Comparison of ENCODE assay signal across 8 cellular contexts in genomic region chr1:228170666-228171065, GRCh38. TPM values are rescaled to one million over a fixed set of nuclear protein-coding genes. Genes with fewer than 3 reads are reported as not detected.
"Had no signal": no experiment of that assay in that cellular context is flagged by ENCODE, and none has a peak within 500 bp of the region (broad histone marks: within the 10 kb centered on the region; RNA-seq: fewer than 3 reads in every experiment).

No MANE protein-coding gene starts in this region.

- H3K36me3 Mint-ChIP-seq: naive thymus-derived CD4-positive, alpha-beta T cell had no signal

- DNase-seq: activated naive CD4-positive, alpha-beta T cell treated with Interleukin-2 at 50 U/mL for 16 hours; activated T-cell treated with anti-CD3 and anti-CD28 coated beads for 4 hours; immature natural killer cell; mesendoderm; naive thymus-derived CD4-positive, alpha-beta T cell; occipital lobe; stimulated activated naive CD8-positive, alpha-beta T cell treated with anti-CD3 and anti-CD28 coated beads, Interleukin-15, amount 100 ng/mL, for 72 hours; upper lobe of left lung had no signal

- H3K9me3 Mint-ChIP-seq: immature natural killer cell; naive thymus-derived CD4-positive, alpha-beta T cell; stimulated activated naive CD8-positive, alpha-beta T cell treated with anti-CD3 and anti-CD28 coated beads, Interleukin-15, amount 100 ng/mL, for 72 hours had no signal

- H3K4me3 ChIP-seq: upper lobe of left lung had no signal

- H3K4me3 Mint-ChIP-seq: immature natural killer cell; naive thymus-derived CD4-positive, alpha-beta T cell; stimulated activated naive CD8-positive, alpha-beta T cell treated with anti-CD3 and anti-CD28 coated beads, Interleukin-15, amount 100 ng/mL, for 72 hours had no signal

- H3K27me3 ChIP-seq: upper lobe of left lung had no signal

- H3K27me3 Mint-ChIP-seq: naive thymus-derived CD4-positive, alpha-beta T cell; stimulated activated naive CD8-positive, alpha-beta T cell treated with anti-CD3 and anti-CD28 coated beads, Interleukin-15, amount 100 ng/mL, for 72 hours had no signal

- H3K27ac Mint-ChIP-seq: stimulated activated naive CD8-positive, alpha-beta T cell treated with anti-CD3 and anti-CD28 coated beads, Interleukin-15, amount 100 ng/mL, for 72 hours had no signal

- ATAC-seq: naive thymus-derived CD4-positive, alpha-beta T cell had no signal

RNA-seq across cellular contexts. Expression of gene GJC2, which starts 20.9 kb away (rescaled TPM):
- polyA plus RNA-seq: immature natural killer cell; naive thymus-derived CD4-positive, alpha-beta T cell had no signal
